ENCODE assay signal across 21 cellular contexts in genomic region chr1:114696810-114697209, GRCh38. TPM values are rescaled to one million over a fixed set of nuclear protein-coding genes. Genes with fewer than 3 reads are reported as not detected.
A peak's percentile ranks its signal among the peaks of the same experiment; 100 is the strongest.
DNase-seq lines count a peak whose midpoint lies in the region; ATAC-seq, FAIRE-seq and TF ChIP-seq lines count a peak whose summit lies in the region.
"Had no signal": no experiment of that assay in that cellular context is flagged by ENCODE, and none has a peak within 500 bp of the region (broad histone marks: within the 10 kb centered on the region; RNA-seq: fewer than 3 reads in every experiment).

No MANE protein-coding gene starts in this region.

- in situ Hi-C loops in K562 (cut with MboI) (no loop called here), gastrocnemius medialis (cut with MboI; ENCODE audit: low sequenced_read_pairs in 4 of 4) (loop anchor here in 1 of 4 donors (10.0 kb wide), 1 partner anchor 48 kb away; no protein-coding TSS in a partner anchor)

- TF ChIP-seq POLR2A in K562 (conservative IDR thresholded peaks at IDR 0.05) = no peak
- no peak for TF ChIP-seq POLR2A in gastrocnemius medialis (IDR thresholded peaks at IDR 0.05)

- no peaks in the 10 kb centered on the region for H3K27me3 ChIP-seq in MM.1S (replicated peaks; ENCODE audit: insufficient read depth, low read length)
- H3K27me3 ChIP-seq in K562 (ENCODE audit: control insufficient read depth in 2 of 2, insufficient read depth in 2 of 2, low read length in 2 of 2) = peaks cover 15 to 18% of the 10 kb centered on the region in 2 experiments
- H3K27me3 ChIP-seq in gastrocnemius medialis = no peaks in the 10 kb centered on the region
- H3K27me3 ChIP-seq: BLaER1 had no signal

- CTCF ChIA-PET in K562 (lab: Yijun Ruan, JAX; ENCODE audit: low intra/inter-chr PET ratio) = no interaction called here

- intact Hi-C loops in K562 (cut with micrococcal nuclease) = no loop called here
- intact Hi-C loops in gastrocnemius medialis (cut with DNase I; ENCODE audit: low total_unique reads) = loop anchor here (10.0 kb wide), 1 partner anchor 1678 kb away; the partner anchor contains the start of gene ATP1A1

- H3K36me3 ChIP-seq in MM.1S (replicated peaks; ENCODE audit: insufficient read depth, low read length) (no peaks in the 10 kb centered on the region), K562 (ENCODE audit: control insufficient read depth, insufficient read depth, low read length) (no peaks in the 10 kb centered on the region), gastrocnemius medialis (no peaks in the 10 kb centered on the region)
- H3K36me3 ChIP-seq: BLaER1 had no signal

- no peak overlapping the region for H3K9ac ChIP-seq in MM.1S (ENCODE audit: low read length)
- no peak overlapping the region for H3K9ac ChIP-seq in K562 (ENCODE audit: insufficient read depth in 1 of 2, low read depth in 2 of 2, low read length in 2 of 2)
- H3K9ac ChIP-seq: BLaER1, GM23248 had no signal

- H3K9me2 ChIP-seq in MM.1S (replicated peaks; ENCODE audit: insufficient read depth, low read length) = no peaks in the 10 kb centered on the region

- peaks cover 28% of the 10 kb centered on the region for H3F3A ChIP-seq in MM.1S (ENCODE audit: insufficient read depth, low read length)

- H3K4me1 ChIP-seq in MM.1S (ENCODE audit: low read length) = peaks cover 27% of the 10 kb centered on the region
- H3K4me1 ChIP-seq in K562 (replicated peaks in 1 of 2; ENCODE audit: control insufficient read depth in 2 of 2, insufficient read depth in 2 of 2, low read length in 2 of 2) = no peaks in the 10 kb centered on the region
- H3K4me1 ChIP-seq in gastrocnemius medialis = peaks cover 24 to 29% of the 10 kb centered on the region in 2 donors
- H3K4me1 ChIP-seq: Caco-2 had no signal

- ATAC-seq in K562 (no peak), gastrocnemius medialis (no peak), GM19455 (IDR thresholded peaks at IDR 0.05; ENCODE audit: unreplicated experiment) (no peak), HG02588 (IDR thresholded peaks at IDR 0.05; ENCODE audit: unreplicated experiment) (no peak)
- ATAC-seq: CD8-positive, alpha-beta T cell had no signal

- no TSS peak for BruUV-seq in K562 (replicated peaks; lab: Mats Ljungman, UMichigan)

- H3K9me1 ChIP-seq in K562 (ENCODE audit: control insufficient read depth, insufficient read depth, low read length) = no peaks in the 10 kb centered on the region

- H2AFZ ChIP-seq in MM.1S (ENCODE audit: low read length) = no peak overlapping the region
- no peak overlapping the region for H2AFZ ChIP-seq in K562 (ENCODE audit: low read depth, low read length)
- H2AFZ ChIP-seq: GM23248 had no signal

- TF ChIP-seq CTCF in MM.1S (IDR thresholded peaks at IDR 0.05; ENCODE audit: low read length) (no peak), K562 (IDR thresholded peaks at IDR 0.05 in 2 of 3, conservative IDR thresholded peaks at IDR 0.05 in 1 of 3; ENCODE audit: insufficient read depth in 2 of 3, low read depth in 1 of 3, low read length in 3 of 3) (no peak), gastrocnemius medialis (IDR thresholded peaks at IDR 0.05 in 4 of 5, conservative IDR thresholded peaks at IDR 0.05 in 1 of 5) (no peak)

- no peaks in the 10 kb centered on the region for H3K79me2 ChIP-seq in MM.1S (ENCODE audit: low read length)
- H3K79me2 ChIP-seq in K562 (ENCODE audit: control insufficient read depth, insufficient read depth, low read length) = no peaks in the 10 kb centered on the region

- no peak for FAIRE-seq in K562 (lab: Jason Lieb, UNC)
- FAIRE-seq: G401.6, GM12892, H1 had no signal

- no peak for TF ChIP-seq RAD21 in K562 (CRISPR knock-in tag; conservative IDR thresholded peaks at IDR 0.05 in 1 of 2, IDR thresholded peaks at IDR 0.05 in 1 of 2)

- no peak for DNase-seq in MM.1S
- no peak for DNase-seq in K562 (ENCODE audit: extremely low read depth in 1 of 4, low spot score in 3 of 4)
- DNase-seq in gastrocnemius medialis = no peak
- DNase-seq in AG08396 (ENCODE audit: low spot score) = no peak
- DNase-seq: Caco-2; CD4-positive, CD25-positive, alpha-beta regulatory T cell; CD8-positive, alpha-beta T cell; DMS153; DND-41; GM23248; H7; HCEC 1CT had no signal

- H3K4me2 ChIP-seq in MM.1S (ENCODE audit: low read depth, low read length) = no peak overlapping the region
- no peak overlapping the region for H3K4me2 ChIP-seq in K562 (ENCODE audit: insufficient read depth, low read length)
- H3K4me2 ChIP-seq: BLaER1 had no signal

- H3K4me3 ChIP-seq in MM.1S (ENCODE audit: low read length) = no peak overlapping the region
- H3K4me3 ChIP-seq in K562 = no peak overlapping the region
- no peak overlapping the region for H3K4me3 ChIP-seq in gastrocnemius medialis
- H3K4me3 ChIP-seq: BLaER1, GM23248 had no signal

- POLR2A ChIA-PET in K562 (lab: Yijun Ruan, JAX) = interaction anchor here (2.4 to 2.5 kb wide), 2 partner anchors 10 to 14 kb away, joined by 10 to 12 read pairs; no protein-coding TSS in a partner anchor

- no peaks in the 10 kb centered on the region for H4K20me1 ChIP-seq in MM.1S (ENCODE audit: insufficient read depth, low read length)
- H4K20me1 ChIP-seq in K562 (replicated peaks; ENCODE audit: control insufficient read depth, insufficient read depth, low read length) = no peaks in the 10 kb centered on the region
- H4K20me1 ChIP-seq: BLaER1 had no signal

- TF ChIP-seq EP300 in K562 (IDR thresholded peaks at IDR 0.05; ENCODE audit: low read length) = no peak

- H3K9me3 ChIP-seq in MM.1S (replicated peaks; ENCODE audit: insufficient read depth, low read length) (no peaks in the 10 kb centered on the region), K562 (replicated peaks; ENCODE audit: control insufficient read depth, insufficient read depth, low read depth, low read length) (no peaks in the 10 kb centered on the region), gastrocnemius medialis (no peaks in the 10 kb centered on the region)
- H3K9me3 ChIP-seq: BLaER1, Caco-2 had no signal

- H3K27ac ChIP-seq in MM.1S (ENCODE audit: low read length) (peak overlapping the region; percentile 100), K562 (ENCODE audit: extremely low read depth, low read depth, low read length) (no peak overlapping the region), gastrocnemius medialis (peak overlapping the region in 3 of 4 donors; percentile 88 to 93 (median 89))
- H3K27ac ChIP-seq: BLaER1, C4-2B, GM23248 had no signal

RNA-seq across cellular contexts. Expression of gene AMPD1, which starts 1.5 kb away (rescaled TPM):
- 0.63 TPM in 1 of 2 replicates, not detected in the other for total RNA-seq in K562 (2011; cell fraction: chromatin; rRNA removed; ENCODE audit: low replicate concordance)
- not detected in 2 replicates for total RNA-seq in K562 (2011; cell fraction: nucleolus; rRNA removed)
- not detected in 2 replicates for total RNA-seq in K562 (2011; cell fraction: nucleoplasm; rRNA removed)
- not detected in 2 replicates for total RNA-seq in K562 (2014; rRNA removed)
- total RNA-seq in K562 (2014; rRNA removed; fragmentation: Illumina TruSeq; extraction: Trizol) = not detected in 2 replicates
- not detected in 2 replicates for total RNA-seq in K562 (2015; rRNA removed; fragmentation: Illumina TruSeq; extraction: Trizol)
- not detected in 2 replicates for total RNA-seq in K562 (2021)
- 0.04 and 0.08 TPM in 2 replicates for polyA plus RNA-seq in K562 (2011; rRNA removed)
- 0.04 TPM in 1 of 2 replicates, not detected in the other for polyA plus RNA-seq in K562 (2011; cell fraction: cytosol; rRNA removed)
- 0.04 TPM in 1 of 2 replicates, not detected in the other for polyA plus RNA-seq in K562 (2011; cell fraction: nucleus; rRNA removed)
- polyA plus RNA-seq in K562 (2012) = not detected in 2 replicates
- not detected in 2 replicates for polyA plus RNA-seq in K562 (2014; fragmentation: Illumina TruSeq; extraction: Trizol)
- polyA plus RNA-seq in K562 (2014; fragmentation: Nextera tagmentation; extraction: Ambion mirVana) = not detected
- polyA plus RNA-seq in K562 (2014; rRNA removed) = 0.17 TPM in 1 of 2 replicates, not detected in the other
- not detected in 2 replicates for polyA minus RNA-seq in K562 (2011; rRNA and poly(A)+ RNA removed)
- polyA minus RNA-seq in K562 (2011; cell fraction: cytosol; rRNA and poly(A)+ RNA removed) = not detected in 2 replicates
- polyA minus RNA-seq in K562 (2011; cell fraction: nucleus; rRNA and poly(A)+ RNA removed) = not detected in 2 replicates
- 10 to 100 TPM; 43.5 to 93.4 (median 68.1) TPM for total RNA-seq in gastrocnemius medialis
- total RNA-seq: A172; B cell; Caco-2; CD8-positive, alpha-beta T cell; GM23248; H1 had no signal
- polyA plus RNA-seq: CD4-positive, CD25-positive, alpha-beta regulatory T cell; GM23248; H1 had no signal

RNA-seq across cellular contexts. Expression of gene NRAS, which starts 19.8 kb away (rescaled TPM):
- 6.6 and 16.1 TPM in 2 replicates for total RNA-seq in K562 (2011; cell fraction: chromatin; rRNA removed; ENCODE audit: low replicate concordance)
- total RNA-seq in K562 (2011; cell fraction: nucleolus; rRNA removed) = 6.3 and 6.6 TPM in 2 replicates
- total RNA-seq in K562 (2011; cell fraction: nucleoplasm; rRNA removed) = 13.1 and 23.9 TPM in 2 replicates
- 48.8 and 54.0 TPM in 2 replicates for total RNA-seq in K562 (2014; rRNA removed)
- 94.5 and 107 TPM in 2 replicates for total RNA-seq in K562 (2014; rRNA removed; fragmentation: Illumina TruSeq; extraction: Trizol)
- 75.7 and 84.1 TPM in 2 replicates for total RNA-seq in K562 (2015; rRNA removed; fragmentation: Illumina TruSeq; extraction: Trizol)
- 60.3 and 60.6 TPM in 2 replicates for total RNA-seq in K562 (2021)
- 56.1 and 76.7 TPM in 2 replicates for polyA plus RNA-seq in K562 (2011; rRNA removed)
- 18.1 and 33.5 TPM in 2 replicates for polyA plus RNA-seq in K562 (2011; cell fraction: cytosol; rRNA removed)
- 7.7 and 9.0 TPM in 2 replicates for polyA plus RNA-seq in K562 (2011; cell fraction: nucleus; rRNA removed)
- 43.0 and 46.9 TPM in 2 replicates for polyA plus RNA-seq in K562 (2012)
- polyA plus RNA-seq in K562 (2014; fragmentation: Illumina TruSeq; extraction: Trizol) = 64.2 and 75.4 TPM in 2 replicates
- polyA plus RNA-seq in K562 (2014; fragmentation: Nextera tagmentation; extraction: Ambion mirVana) = 10 to 100 TPM; 58.2 to 79.7 TPM
- polyA plus RNA-seq in K562 (2014; rRNA removed) = 40.7 and 49.0 TPM in 2 replicates
- 132 and 140 TPM in 2 replicates for polyA minus RNA-seq in K562 (2011; rRNA and poly(A)+ RNA removed)
- 35.5 and 51.2 TPM in 2 replicates for polyA minus RNA-seq in K562 (2011; cell fraction: cytosol; rRNA and poly(A)+ RNA removed)
- 7.1 and 13.3 TPM in 2 replicates for polyA minus RNA-seq in K562 (2011; cell fraction: nucleus; rRNA and poly(A)+ RNA removed)
- 10 to 100 TPM in 1 of 4 donors, 1 to 10 TPM in 3; 3.9 to 10.8 (median 6.6) TPM for total RNA-seq in gastrocnemius medialis

RNA-seq across cellular contexts. Expression of gene DENND2C, which starts 27.0 kb away (rescaled TPM):
- 0.14 and 0.28 TPM in 2 replicates for total RNA-seq in K562 (2011; cell fraction: chromatin; rRNA removed; ENCODE audit: low replicate concordance)
- total RNA-seq in K562 (2011; cell fraction: nucleolus; rRNA removed) = not detected in 2 replicates
- total RNA-seq in K562 (2011; cell fraction: nucleoplasm; rRNA removed) = 0.22 and 0.23 TPM in 2 replicates
- total RNA-seq in K562 (2014; rRNA removed) = 0.16 and 0.23 TPM in 2 replicates
- 0.25 and 0.35 TPM in 2 replicates for total RNA-seq in K562 (2014; rRNA removed; fragmentation: Illumina TruSeq; extraction: Trizol)
- total RNA-seq in K562 (2015; rRNA removed; fragmentation: Illumina TruSeq; extraction: Trizol) = 0.14 and 0.15 TPM in 2 replicates
- 0.11 TPM in 2 replicates for total RNA-seq in K562 (2021)
- 0.03 and 0.15 TPM in 2 replicates for polyA plus RNA-seq in K562 (2011; rRNA removed)
- 0.01 and 0.03 TPM in 2 replicates for polyA plus RNA-seq in K562 (2011; cell fraction: cytosol; rRNA removed)
- polyA plus RNA-seq in K562 (2011; cell fraction: nucleus; rRNA removed) = 0.06 TPM in 1 of 2 replicates, not detected in the other
- polyA plus RNA-seq in K562 (2012) = 0.14 and 0.17 TPM in 2 replicates
- polyA plus RNA-seq in K562 (2014; fragmentation: Illumina TruSeq; extraction: Trizol) = 0.10 and 0.15 TPM in 2 replicates
- polyA plus RNA-seq in K562 (2014; fragmentation: Nextera tagmentation; extraction: Ambion mirVana) = under 1 TPM; 0.03 to 0.20 TPM
- polyA plus RNA-seq in K562 (2014; rRNA removed) = 0.04 and 0.07 TPM in 2 replicates
- polyA minus RNA-seq in K562 (2011; rRNA and poly(A)+ RNA removed) = 0.21 and 0.28 TPM in 2 replicates
- polyA minus RNA-seq in K562 (2011; cell fraction: cytosol; rRNA and poly(A)+ RNA removed) = 0.19 TPM in 1 of 2 replicates, not detected in the other
- polyA minus RNA-seq in K562 (2011; cell fraction: nucleus; rRNA and poly(A)+ RNA removed) = under 0.01 TPM in 1 of 2 replicates, not detected in the other
- total RNA-seq in gastrocnemius medialis = 10 to 100 TPM in 3 of 4 donors, 1 to 10 TPM in 1; 4.7 to 20.7 (median 17.4) TPM

Comparison
In these comparisons a context has a peak if more than half of its experiments do, and no peak if none do; other contexts are left out.
1. RNA of gene AMPD1, which starts 1.5 kb away (total RNA-seq): 43.5 to 93.4 TPM in gastrocnemius medialis; 0.63 TPM in K562; every median in the first group is over 10 times any median in the second.
2. RNA of gene DENND2C, which starts 27.0 kb away (total RNA-seq): 4.7 to 20.7 TPM in gastrocnemius medialis; 0.11 to 0.35 TPM in K562; every median in the first group is over 4 times any median in the second.